In genomic region chr3:29514912-29515311, GRCh38 we compare ENCODE assay signal across 1 cellular context.
TF ChIP-seq lines count a peak whose summit lies in the region.

No MANE protein-coding gene starts in this region.

TF ChIP-seq in GM23338, 12 proteins besides CTCF, POLR2A, EP300 and RAD21:
- no peak for TF ChIP-seq REST (IDR thresholded peaks at IDR 0.05; ENCODE audit: unreplicated experiment)
- TF ChIP-seq CREB1 (CRISPR knock-in tag; IDR thresholded peaks at IDR 0.05; ENCODE audit: low read depth): no peak
- no peak for TF ChIP-seq STAT1 (IDR thresholded peaks at IDR 0.05; ENCODE audit: unreplicated experiment)
- no peak for TF ChIP-seq EZH2phosphoT487 (IDR thresholded peaks at IDR 0.05; ENCODE audit: unreplicated experiment)
